ENCODE assay signal across 21 cellular contexts in genomic region chr11:103893366-103893765, GRCh38.
DNase-seq lines count a peak whose midpoint lies in the region; ATAC-seq, FAIRE-seq and TF ChIP-seq lines count a peak whose summit lies in the region.
"Had no signal": no experiment of that assay in that cellular context is flagged by ENCODE, and none has a peak within 500 bp of the region (broad histone marks: within the 10 kb centered on the region; RNA-seq: fewer than 3 reads in every experiment).

No MANE protein-coding gene starts in this region.

- H3K9me2 ChIP-seq in GM23248 (ENCODE audit: insufficient read depth), result no peaks in the 10 kb centered on the region
- H3K9me2 ChIP-seq in PC-3 (replicated peaks; ENCODE audit: low read length), result no peaks in the 10 kb centered on the region

- H3K4me2 ChIP-seq in A549 (peak overlapping the region; percentile 44), GM23248 (ENCODE audit: unreplicated experiment) (no peak overlapping the region), PC-3 (ENCODE audit: low read length) (no peak overlapping the region), mesendoderm (ENCODE audit: low read length) (no peak overlapping the region)

- intact Hi-C loops in PC-3 (cut with micrococcal nuclease) (no loop called here), left ventricle myocardium inferior (cut with micrococcal nuclease) (no loop called here)

- H3K23ac ChIP-seq in mesendoderm (ENCODE audit: low read length), result no peak overlapping the region

- no peak for TF ChIP-seq POLR2A in A549 (IDR thresholded peaks at IDR 0.05; ENCODE audit: low read length)

- H3K18ac ChIP-seq in mesendoderm (ENCODE audit: low read length), result no peak overlapping the region

- no peak overlapping the region for H3K4ac ChIP-seq in mesendoderm (ENCODE audit: low read depth, low read length)

- H3K9me3 ChIP-seq in A549 (peaks cover 8% of the 10 kb centered on the region; the same call in 2 of the 3 replicates), GM23248 (ENCODE audit: low read depth) (no peaks in the 10 kb centered on the region), PC-3 (ENCODE audit: low read length) (no peaks in the 10 kb centered on the region), left ventricle myocardium inferior (replicated peaks) (peaks cover 11% of the 10 kb centered on the region)

- H4K20me1 ChIP-seq in GM23248 (ENCODE audit: insufficient read depth) (no peaks in the 10 kb centered on the region), PC-3 (ENCODE audit: low read length) (no peaks in the 10 kb centered on the region)

- no peak overlapping the region for H3K56ac ChIP-seq in mesendoderm (ENCODE audit: low read length)

- H2AFZ ChIP-seq in GM23248 (no peak overlapping the region), PC-3 (ENCODE audit: low read length) (no peak overlapping the region)

- POLR2A ChIA-PET in A549 (lab: Yijun Ruan, JAX), result no interaction called here
- POLR2A ChIA-PET in PC-3 (lab: Charles Lee; ENCODE audit: unreplicated experiment), result no interaction called here

- H2AK5ac ChIP-seq in mesendoderm (ENCODE audit: low read length), result no peak overlapping the region

- H2BK5ac ChIP-seq in mesendoderm (ENCODE audit: low read length), result no peak overlapping the region

- H4K8ac ChIP-seq in mesendoderm (ENCODE audit: low read depth, low read length), result no peak overlapping the region

- ATAC-seq in A549 (no peak), PC-3 (peak; percentile 48)
- ATAC-seq: HepG2, K562 had no signal

- H3K4me1 ChIP-seq in A549 (peaks cover 17% of the 10 kb centered on the region), GM23248 (ENCODE audit: insufficient read depth) (peaks cover 29% of the 10 kb centered on the region), PC-3 (ENCODE audit: insufficient read depth, low read length) (no peaks in the 10 kb centered on the region), mesendoderm (ENCODE audit: control insufficient read depth, low read depth, low read length) (peaks cover 7% of the 10 kb centered on the region), left ventricle myocardium inferior (no peaks in the 10 kb centered on the region)

- TF ChIP-seq CTCF in A549 (IDR thresholded peaks at IDR 0.05), result no peak
- TF ChIP-seq CTCF in PC-3 (conservative IDR thresholded peaks at IDR 0.05; ENCODE audit: low read depth, low read length), result no peak
- no peak for TF ChIP-seq CTCF in left ventricle myocardium inferior (IDR thresholded peaks at IDR 0.05; ENCODE audit: borderline replicate concordance)

- no peak for FAIRE-seq in A549 (lab: Jason Lieb, UNC)
- FAIRE-seq: G401.6, HepG2, K562 had no signal

- no peak for DNase-seq in A549 (ENCODE audit: low read depth in 1 of 2, low spot score in 1 of 2)
- peak; percentile 61 for DNase-seq in GM23248
- DNase-seq in PC-3, result peak; percentile 25
- DNase-seq in mesendoderm, result no peak
- no peak for DNase-seq in left ventricle myocardium inferior
- DNase-seq in NK-92 (lab: John Stamatoyannopoulos, UW; ENCODE audit: unreplicated experiment), result no peak
- DNase-seq in NAMALWA (ENCODE audit: low spot score), result no peak
- DNase-seq: 8988T; CD4-positive, CD25-positive, alpha-beta regulatory T cell; DMS153; DND-41; NCI-H2029; NCI-H446; NCI-H524 treated with DMSO at 0.1 percent for 48 hours; NCI-H774; NK-92 treated with Interleukin-12 subunit alpha and Interleukin-12 subunit beta, amount 100 ng/mL, for 24 hours; Right ventricle myocardium superior; RPMI8226 had no signal

- no peaks in the 10 kb centered on the region for H3K36me3 ChIP-seq in GM23248 (ENCODE audit: low read depth)
- no peaks in the 10 kb centered on the region for H3K36me3 ChIP-seq in PC-3 (ENCODE audit: low read depth, low read length)
- no peaks in the 10 kb centered on the region for H3K36me3 ChIP-seq in mesendoderm (ENCODE audit: control insufficient read depth, insufficient read depth, low read length)
- no peaks in the 10 kb centered on the region for H3K36me3 ChIP-seq in left ventricle myocardium inferior

- no peak overlapping the region for H4K5ac ChIP-seq in mesendoderm (ENCODE audit: low read length)

- CTCF ChIA-PET in A549 (lab: Yijun Ruan, JAX), result no interaction called here
- CTCF ChIA-PET in PC-3 (lab: Charles Lee), result no interaction called here

- no peak for TF ChIP-seq EP300 in A549 (IDR thresholded peaks at IDR 0.05)

- H3K9ac ChIP-seq in GM23248 (no peak overlapping the region), PC-3 (ENCODE audit: low read length) (no peak overlapping the region), mesendoderm (ENCODE audit: low read length) (no peak overlapping the region)

- H3K4me3 ChIP-seq in A549 (no peak overlapping the region), GM23248 (no peak overlapping the region), PC-3 (ENCODE audit: low read length) (no peak overlapping the region), mesendoderm (ENCODE audit: low read length) (no peak overlapping the region), left ventricle myocardium inferior (no peak overlapping the region)
- H3K4me3 ChIP-seq: K562 had no signal

- H3F3A ChIP-seq in GM23248 (ENCODE audit: insufficient read depth), result peaks cover 36% of the 10 kb centered on the region
- H3F3A ChIP-seq in PC-3 (ENCODE audit: low read length, unreplicated experiment), result no peaks in the 10 kb centered on the region

- no peak for TF ChIP-seq RAD21 in A549 (conservative IDR thresholded peaks at IDR 0.05 in 1 of 2, IDR thresholded peaks at IDR 0.05 in 1 of 2)

- H3K79me2 ChIP-seq in GM23248 (ENCODE audit: insufficient read depth), result no peaks in the 10 kb centered on the region
- H3K79me2 ChIP-seq in PC-3 (ENCODE audit: low read length), result no peaks in the 10 kb centered on the region
- H3K79me2 ChIP-seq in mesendoderm (ENCODE audit: control insufficient read depth, insufficient read depth, low read length), result no peaks in the 10 kb centered on the region

- 46% methylated on average over 2 of the region's 2 CpGs for WGBS in A549 (ENCODE audit: missing lambda C conversion rate)
- 18 to 28% methylated on average over 2 of the region's 2 CpGs for WGBS in GM23248 (ENCODE audit: low coverage in 1 of 2, low lambda C conversion rate in 2 of 2, missing lambda C conversion rate in 2 of 2), 2 experiments
- WGBS in mesendoderm (ENCODE audit: extremely low coverage, insufficient coverage, low lambda C conversion rate), result no CpG with 5 or more reads among the region's 2 CpGs

- no peak overlapping the region for H2BK120ac ChIP-seq in mesendoderm (ENCODE audit: low read depth, low read length)

- BruUV-seq in PC-3 (replicated peaks; lab: Mats Ljungman, UMichigan), result no TSS peak

- in situ Hi-C loops in GM23248 (cut with MboI), result no loop called here

- peak overlapping the region; percentile 62 for H2BK15ac ChIP-seq in mesendoderm (replicated peaks; ENCODE audit: low read depth)

- H3K27me3 ChIP-seq in GM23248 (replicated peaks; ENCODE audit: insufficient read depth) (no peaks in the 10 kb centered on the region), PC-3 (ENCODE audit: low read length) (no peaks in the 10 kb centered on the region), mesendoderm (ENCODE audit: insufficient read depth, low read length, poor library complexity) (no peaks in the 10 kb centered on the region), left ventricle myocardium inferior (ENCODE audit: low read depth) (no peaks in the 10 kb centered on the region)

- H3K79me1 ChIP-seq in mesendoderm (ENCODE audit: low read length), result no peaks in the 10 kb centered on the region

- peak overlapping the region; percentile 45 to 55; a peak in 4 of 6 replicates for H3K27ac ChIP-seq in A549
- H3K27ac ChIP-seq in GM23248, result peak overlapping the region; percentile 13
- no peak overlapping the region for H3K27ac ChIP-seq in PC-3 (ENCODE audit: low read length)
- no peak overlapping the region for H3K27ac ChIP-seq in mesendoderm (ENCODE audit: low read depth, low read length)
- no peak overlapping the region for H3K27ac ChIP-seq in left ventricle myocardium inferior (replicated peaks)

TF ChIP-seq in A549, 52 proteins besides CTCF, POLR2A, EP300 and RAD21 (continues in another document):
- TF ChIP-seq ZNF302 (CRISPR knock-in tag; IDR thresholded peaks at IDR 0.05) (no peak), ELK1 (IDR thresholded peaks at IDR 0.05; ENCODE audit: low read depth, low read length) (no peak), BCL3 (IDR thresholded peaks at IDR 0.05) (no peak), EHMT2 (IDR thresholded peaks at IDR 0.05; ENCODE audit: low read depth) (no peak), USF2 (IDR thresholded peaks at IDR 0.05) (no peak), NR3C1 (IDR thresholded peaks at IDR 0.05) (no peak), PBX3 (IDR thresholded peaks at IDR 0.05) (no peak)

Comparison
In these comparisons a context has a peak if more than half of its experiments do, and no peak if none do; other contexts are left out.
1. DNase-seq: peak in GM23248 (single experiment) and PC-3 (single experiment); none in A549 (0 of 2), mesendoderm (single experiment), left ventricle myocardium inferior (single experiment), NK-92 (single experiment) and NAMALWA (single experiment).
2. H3K27ac ChIP-seq: peak in A549 (2 of 2) and GM23248 (single experiment); none in PC-3 (single experiment), mesendoderm (single experiment) and left ventricle myocardium inferior (single experiment).